ENCODE assay signal across 8 cellular contexts in genomic region chr2:10909050-10909995, GRCh38. TPM values are rescaled to one million over a fixed set of nuclear protein-coding genes. Genes with fewer than 3 reads are reported as not detected.
A peak's percentile ranks its signal among the peaks of the same experiment; 100 is the strongest.
DNase-seq lines count a peak whose midpoint lies in the region; ATAC-seq and TF ChIP-seq lines count a peak whose summit lies in the region.

No MANE protein-coding gene starts in this region.

- H3K36me3 ChIP-seq in hepatocyte (replicated peaks; ENCODE audit: insufficient read depth, low read depth), result no peaks in the 10 kb centered on the region

- H3K9me3 ChIP-seq in hepatocyte (ENCODE audit: low read depth), result no peaks in the 10 kb centered on the region

- H3K9me2 ChIP-seq in hepatocyte (replicated peaks; ENCODE audit: insufficient read depth), result no peaks in the 10 kb centered on the region

- no peaks in the 10 kb centered on the region for H4K20me1 ChIP-seq in hepatocyte (ENCODE audit: insufficient read depth, poor library complexity, severe bottlenecking)

- 62% methylated on average over 15 of the region's 15 CpGs for WGBS in hepatocyte (ENCODE audit: low lambda C conversion rate, missing lambda C conversion rate)

- TF ChIP-seq CTCF in C4-2B (conservative IDR thresholded peaks at IDR 0.05), result peak; percentile 70
- TF ChIP-seq CTCF in GM12874 (IDR thresholded peaks at IDR 0.05; ENCODE audit: insufficient read depth, low read depth, low read length), result peak; percentile 27; the same call in 1 of the 2 replicates
- TF ChIP-seq CTCF in hepatocyte (IDR thresholded peaks at IDR 0.05; ENCODE audit: poor library complexity), result peak; percentile 47

- ATAC-seq in HG02981 (IDR thresholded peaks at IDR 0.05; ENCODE audit: unreplicated experiment) (no peak), GM21447 (IDR thresholded peaks at IDR 0.05; ENCODE audit: unreplicated experiment) (no peak), GM21723 (IDR thresholded peaks at IDR 0.05; ENCODE audit: unreplicated experiment) (no peak)

- H3K79me2 ChIP-seq in hepatocyte, result no peaks in the 10 kb centered on the region

- H3K4me1 ChIP-seq in hepatocyte (ENCODE audit: insufficient read depth), result peaks cover 4% of the 10 kb centered on the region

- H3K27me3 ChIP-seq in hepatocyte, result peaks cover 25% of the 10 kb centered on the region

- H3K27ac ChIP-seq in C4-2B (no peak overlapping the region), hepatocyte (no peak overlapping the region)

- H2AFZ ChIP-seq in hepatocyte, result no peak overlapping the region

- DNase-seq in SHP77 (lab: John Stamatoyannopoulos, UW) (peak; percentile 34 to 44), hepatocyte (ENCODE audit: low spot score) (peak; percentile 50), NCI-H146 (lab: John Stamatoyannopoulos, UW) (no peak)

- H3K4me3 ChIP-seq in hepatocyte, result no peak overlapping the region

- no peak overlapping the region for H3K4me2 ChIP-seq in hepatocyte

RNA-seq across cellular contexts. Expression of gene KCNF1, which starts 2.4 kb away (rescaled TPM):
- 0.28 and 0.67 TPM in 2 replicates for total RNA-seq in hepatocyte
- 0.87 and 2.5 TPM in 2 replicates for polyA plus RNA-seq in hepatocyte
